In the genomic region with DNA sequence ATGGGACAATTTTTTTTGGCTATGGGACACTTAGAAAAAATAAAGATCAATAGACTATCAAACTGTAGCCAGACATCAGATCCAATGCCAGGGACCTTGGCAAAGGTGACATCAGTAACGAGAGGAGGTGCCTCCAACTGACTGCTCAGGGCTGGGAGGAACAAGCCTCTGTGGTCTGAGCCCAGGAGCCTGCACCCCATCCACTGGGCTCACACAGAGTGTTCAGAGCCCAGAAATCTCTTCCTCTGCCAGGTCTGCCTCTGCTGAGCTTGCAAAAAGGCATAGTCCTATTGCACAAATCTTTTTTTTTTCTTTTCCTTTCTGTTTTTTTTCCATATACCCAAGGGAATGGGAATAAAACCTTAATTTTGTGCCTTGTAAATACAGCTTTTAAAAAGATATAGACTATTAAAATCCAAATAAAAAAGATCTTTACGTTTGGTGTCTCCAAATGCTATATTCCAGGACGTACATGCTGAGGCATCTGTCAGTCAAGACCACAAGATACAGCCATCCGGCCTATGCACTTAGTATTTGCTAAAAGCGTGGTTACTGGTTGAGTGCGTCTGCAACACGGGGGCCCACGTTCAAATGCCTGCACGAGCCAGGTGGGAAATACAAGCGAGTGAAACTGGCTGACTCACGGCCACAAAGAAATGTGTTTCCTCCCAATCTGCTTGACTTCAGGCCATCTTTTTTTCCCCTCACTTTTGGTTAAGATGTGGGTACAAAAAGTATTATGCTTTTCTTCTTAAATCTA, we compare ENCODE assay signal across 9 cellular contexts. TPM values are rescaled to one million over a fixed set of nuclear protein-coding genes. Genes with fewer than 3 reads are reported as not detected.
DNase-seq lines count a peak whose midpoint lies in the region; ATAC-seq, FAIRE-seq and TF ChIP-seq lines count a peak whose summit lies in the region.
"Had no signal": no experiment of that assay in that cellular context is flagged by ENCODE, and none has a peak within 500 bp of the region (broad histone marks: within the 10 kb centered on the region; RNA-seq: fewer than 3 reads in every experiment).

No MANE protein-coding gene starts in this region.

- H3K27ac ChIP-seq in A549 = no peak overlapping the region
- H3K27ac ChIP-seq in effector memory CD4-positive, alpha-beta T cell (ENCODE audit: insufficient read depth, low read length, poor library complexity, severe bottlenecking) = peak overlapping the region; percentile 44
- H3K27ac ChIP-seq: parathyroid adenoma had no signal

- H3K4me2 ChIP-seq in A549 = no peak overlapping the region

- no peak for TF ChIP-seq RAD21 in A549 (conservative IDR thresholded peaks at IDR 0.05 in 1 of 2, IDR thresholded peaks at IDR 0.05 in 1 of 2)

- no peak for TF ChIP-seq POLR2A in A549 (IDR thresholded peaks at IDR 0.05; ENCODE audit: low read length)

- CTCF ChIA-PET in A549 (lab: Yijun Ruan, JAX) = interaction anchor here (0.7 to 7.0 kb wide), 6 partner anchors 11 to 313 kb away, joined by 3 to 31 read pairs (median 4); no protein-coding TSS in a partner anchor

- DNase-seq in A549 (ENCODE audit: low read depth in 1 of 2, low spot score in 1 of 2) = no peak
- peak; percentile 67 for DNase-seq in activated CD4-positive, alpha-beta T cell treated with anti-CD3 and anti-CD28 coated beads for 1 hour
- DNase-seq in effector memory CD4-positive, alpha-beta T cell = peak; percentile 51 to 71 (median 58)
- peak; percentile 78 to 84 for DNase-seq in stimulated activated CD8-positive, alpha-beta memory T cell treated with anti-CD3 and anti-CD28 coated beads, Interleukin-7, amount 100 ng/mL, for 4 hours (ENCODE audit: low read depth in 2 of 2)
- no peak for DNase-seq in NCI-H2107 (lab: John Stamatoyannopoulos, UW)
- no peak for DNase-seq in NCI-H69 (lab: John Stamatoyannopoulos, UW)

- no peak for TF ChIP-seq EP300 in A549 (IDR thresholded peaks at IDR 0.05)

- no peak for ATAC-seq in A549
- ATAC-seq in GM19463 (IDR thresholded peaks at IDR 0.05; ENCODE audit: unreplicated experiment) = peak; percentile 99
- ATAC-seq in HG03558 (IDR thresholded peaks at IDR 0.05; ENCODE audit: extremely low read depth, unreplicated experiment) = peak; percentile 89

- peaks cover 5% of the 10 kb centered on the region; the same call in 1 of the 3 replicates for H3K4me1 ChIP-seq in A549
- H3K4me1 ChIP-seq in effector memory CD4-positive, alpha-beta T cell (ENCODE audit: control insufficient read depth, insufficient read depth, low read length, poor library complexity, severe bottlenecking) = peaks cover 42% of the 10 kb centered on the region

- FAIRE-seq in A549 (lab: Jason Lieb, UNC) = no peak

- POLR2A ChIA-PET in A549 (lab: Yijun Ruan, JAX) = no interaction called here

- no peaks in the 10 kb centered on the region for H3K27me3 ChIP-seq in effector memory CD4-positive, alpha-beta T cell (replicated peaks; ENCODE audit: control insufficient read depth, insufficient read depth, low read length, poor library complexity, severe bottlenecking)

- WGBS in A549 (ENCODE audit: missing lambda C conversion rate) = 73% methylated on average over 11 of the region's 11 CpGs

- H3K36me3 ChIP-seq in effector memory CD4-positive, alpha-beta T cell (ENCODE audit: control insufficient read depth, insufficient read depth, low read length) = no peaks in the 10 kb centered on the region

- H3K9me3 ChIP-seq in A549 = no peaks in the 10 kb centered on the region
- H3K9me3 ChIP-seq in effector memory CD4-positive, alpha-beta T cell (ENCODE audit: control insufficient read depth, low read length) = no peaks in the 10 kb centered on the region

- no peak for TF ChIP-seq CTCF in A549 (IDR thresholded peaks at IDR 0.05)

- no peak overlapping the region for H3K4me3 ChIP-seq in A549
- no peak overlapping the region for H3K4me3 ChIP-seq in effector memory CD4-positive, alpha-beta T cell (ENCODE audit: insufficient read depth, low read depth, low read length, poor library complexity, severe bottlenecking)

TF ChIP-seq in A549, 52 proteins besides CTCF, POLR2A, EP300 and RAD21:
- peak; percentile 65 for TF ChIP-seq MAFK (IDR thresholded peaks at IDR 0.05; ENCODE audit: partially characterized antibody)
- TF ChIP-seq ZFP36 (IDR thresholded peaks at IDR 0.05; ENCODE audit: borderline replicate concordance, partially characterized antibody) = no peak

RNA-seq across cellular contexts. Expression of gene ARHGAP25, which starts 7.8 kb away (rescaled TPM):
- polyA plus RNA-seq in A549 (2011; rRNA removed) (2.2 and 2.4 TPM in 2 replicates), A549 (2017; fragmentation: RNase III; extraction: RNeasy Plus Mini Kit Qiagen cat#74134 plus additional on column Dnase treatment) (0.50 to 0.65 TPM (median 0.52 TPM) in 3 replicates)
- polyA plus RNA-seq in A549 (2012; cell fraction: cytosol; rRNA removed) = 0.17 and 0.21 TPM in 2 replicates
- polyA plus RNA-seq in A549 (2012; cell fraction: nucleus; rRNA removed) = 0.13 and 0.36 TPM in 2 replicates
- polyA minus RNA-seq in A549 (2011; rRNA and poly(A)+ RNA removed) = 3.0 and 5.5 TPM in 2 replicates

Comparison
In these comparisons a context has a peak if more than half of its experiments do, and no peak if none do; other contexts are left out.
1. ATAC-seq: peak in GM19463 (single experiment) and HG03558 (single experiment); none in A549 (0 of 2).
2. DNase-seq: peak in activated CD4-positive, alpha-beta T cell treated with anti-CD3 and anti-CD28 coated beads for 1 hour (single experiment), effector memory CD4-positive, alpha-beta T cell (3 of 3) and stimulated activated CD8-positive, alpha-beta memory T cell treated with anti-CD3 and anti-CD28 coated beads, Interleukin-7, amount 100 ng/mL, for 4 hours (2 of 2); none in A549 (0 of 2), NCI-H2107 (single experiment) and NCI-H69 (single experiment).